In the genomic region with DNA sequence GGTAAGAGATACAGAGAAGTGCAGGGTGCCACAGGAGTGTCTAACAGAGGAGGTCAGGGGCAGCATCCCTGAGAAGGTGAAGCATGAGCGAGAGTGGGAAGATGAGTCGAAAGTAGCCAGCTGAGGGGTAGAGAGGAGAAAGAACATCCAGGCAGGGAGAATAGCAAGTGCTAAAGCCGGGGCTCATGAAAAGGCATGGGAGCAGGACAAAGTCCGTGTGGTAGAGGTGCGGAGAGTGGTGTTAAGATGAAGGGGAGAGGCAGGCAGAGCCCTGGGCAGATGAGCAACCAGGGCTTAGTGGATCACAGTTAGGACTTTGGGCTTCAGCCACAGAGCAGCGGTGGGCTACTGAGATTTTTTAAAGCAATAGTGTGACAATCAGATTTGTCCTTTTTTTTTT, we compare ENCODE assay signal across 20 cellular contexts.
"Had no signal": no experiment of that assay in that cellular context is flagged by ENCODE, and none has a peak within 500 bp of the region (broad histone marks: within the 10 kb centered on the region; RNA-seq: fewer than 3 reads in every experiment).

No MANE protein-coding gene starts in this region.

- H3K9me3 ChIP-seq: left lung, prostate gland, testis, tibial artery had no signal

- DNase-seq: cortex of kidney; effector memory CD8-positive, alpha-beta T cell; erythroblast; head of caudate nucleus; kidney; left lung; mesenchymal stem cell; naive thymus-derived CD4-positive, alpha-beta T cell; nucleus accumbens; right cardiac atrium; stimulated activated CD4-positive, alpha-beta T cell treated with anti-CD3 and anti-CD28 coated beads, Interleukin-15, amount 100 ng/mL, for 24 hours; stimulated activated CD4-positive, alpha-beta T cell treated with anti-CD3 and anti-CD28 coated beads, Interleukin-2, amount 100 ng/mL, for 48 hours; stimulated activated naive CD8-positive, alpha-beta T cell treated with anti-CD3 and anti-CD28 coated beads, Interleukin-15, Interleukin-2, amounts not matched to agents 100 U/mL and 50 U/mL, for 24 hours; substantia nigra; testis; tibial artery had no signal

- H3K27me3 ChIP-seq: left lung, testis, tibial artery had no signal

- H3K4me3 Mint-ChIP-seq: effector memory CD8-positive, alpha-beta T cell; mesothelial cell of epicardium; naive thymus-derived CD4-positive, alpha-beta T cell; nephron had no signal

- ATAC-seq: effector memory CD8-positive, alpha-beta T cell; left lung; naive thymus-derived CD4-positive, alpha-beta T cell; right cardiac atrium; stimulated activated naive CD8-positive, alpha-beta T cell treated with anti-CD3 and anti-CD28 coated beads, Interleukin-15, Interleukin-2, amounts not matched to agents 100 U/mL and 50 U/mL, for 24 hours had no signal

- H3K27me3 Mint-ChIP-seq: effector memory CD8-positive, alpha-beta T cell; naive thymus-derived CD4-positive, alpha-beta T cell had no signal

- H3K4me3 ChIP-seq: left lung, prostate gland, skin epidermis, testis, tibial artery had no signal

- H3K4me1 ChIP-seq: testis had no signal

- H3K9me3 Mint-ChIP-seq: effector memory CD8-positive, alpha-beta T cell; mesothelial cell of epicardium; naive thymus-derived CD4-positive, alpha-beta T cell; nephron had no signal

- H3K36me3 ChIP-seq: prostate gland had no signal

- H3K27ac ChIP-seq: left lung, testis, tibial artery had no signal
